Comparison of ENCODE assay signal across 8 cellular contexts in genomic region chr15:70095387-70096214, GRCh38. TPM values are rescaled to one million over a fixed set of nuclear protein-coding genes. Genes with fewer than 3 reads are reported as not detected.
DNase-seq lines count a peak whose midpoint lies in the region; ATAC-seq and TF ChIP-seq lines count a peak whose summit lies in the region.

No MANE protein-coding gene starts in this region.

- peaks cover 0 to 48% (median 0%) of the 10 kb centered on the region in 11 experiments; a peak in 6 of 22 replicates for H3K36me3 ChIP-seq in BLaER1 treated with 17β-estradiol and CSF1 and Interleukin-3, amounts not matched to agents 10 nM and 100 nM
- peaks cover 24% of the 10 kb centered on the region for H3K36me3 ChIP-seq in endodermal cell (ENCODE audit: control insufficient read depth, insufficient read depth, low read length)
- H3K36me3 ChIP-seq in naive thymus-derived CD4-positive, alpha-beta T cell (ENCODE audit: control insufficient read depth in 2 of 3, insufficient read depth in 3 of 3, low read length in 3 of 3) = peaks cover 0 to 30% (median 3%) of the 10 kb centered on the region in 3 experiments

- peak overlapping the region; percentile 41 to 94 (median 66) for H3K4me3 ChIP-seq in BLaER1 treated with 17β-estradiol and CSF1 and Interleukin-3, amounts not matched to agents 10 nM and 100 nM
- H3K4me3 ChIP-seq in endodermal cell (ENCODE audit: low read length) = peak overlapping the region; percentile 81
- peak overlapping the region; percentile 87 for H3K4me3 ChIP-seq in naive thymus-derived CD4-positive, alpha-beta T cell (ENCODE audit: low read length)

- peak; percentile 73 for DNase-seq in activated CD4-positive, alpha-beta T cell treated with anti-CD3 and anti-CD28 coated beads, Interleukin-2, amount 10 ng/mL, durations not matched to agents 24 days and 14 days
- DNase-seq in endodermal cell (peak; percentile 88), type B pancreatic cell (ENCODE audit: extremely low spot score, unreplicated experiment) (peak; percentile 79), SKM-1 treated with dmso at 0.1 percent for 144 hours (lab: John Stamatoyannopoulos, UW; ENCODE audit: unreplicated experiment) (no peak), NCI-H2171 treated with DMSO at 0.1 percent for 48 hours (lab: John Stamatoyannopoulos, UW) (no peak)
- DNase-seq in naive thymus-derived CD4-positive, alpha-beta T cell = peak in 7 of 9 donors; percentile 7 to 53 (median 23)

- peak overlapping the region in 5 of 11 experiments; percentile 65 to 86 (median 82); a peak in 6 of 22 replicates for H3K27ac ChIP-seq in BLaER1 treated with 17β-estradiol and CSF1 and Interleukin-3, amounts not matched to agents 10 nM and 100 nM
- peak overlapping the region; percentile 96 for H3K27ac ChIP-seq in endodermal cell (ENCODE audit: low read depth, low read length)
- peak overlapping the region; percentile 79 for H3K27ac ChIP-seq in naive thymus-derived CD4-positive, alpha-beta T cell (ENCODE audit: low read depth, low read length)

- intact Hi-C loops in activated CD4-positive, alpha-beta T cell treated with anti-CD3 and anti-CD28 coated beads, Interleukin-2, amount 10 ng/mL, durations not matched to agents 24 days and 14 days (cut with micrococcal nuclease) = loop anchor here (2.0 to 10.0 kb wide), 4 partner anchors 162 to 931 kb away; partner anchors contain the start of gene GLCE
- intact Hi-C loops in naive thymus-derived CD4-positive, alpha-beta T cell (cut with micrococcal nuclease) = loop anchor here (1.0 to 5.0 kb wide), 6 partner anchors 15 to 1818 kb away; partner anchors contain the start of genes ANP32A (in 1 of the 2) and FEM1B (in 1 of the 2)

- peaks cover 52 to 71% (median 60%) of the 10 kb centered on the region in 10 experiments for H3K4me1 ChIP-seq in BLaER1 treated with 17β-estradiol and CSF1 and Interleukin-3, amounts not matched to agents 10 nM and 100 nM
- H3K4me1 ChIP-seq in endodermal cell (ENCODE audit: control insufficient read depth, insufficient read depth, low read length) = peaks cover 29% of the 10 kb centered on the region
- peaks cover 49 to 58% of the 10 kb centered on the region in 2 donors for H3K4me1 ChIP-seq in naive thymus-derived CD4-positive, alpha-beta T cell (ENCODE audit: control insufficient read depth in 2 of 2, insufficient read depth in 2 of 2, low read length in 2 of 2)

- H3K27me3 Mint-ChIP-seq in IgD-negative memory B cell (peaks cover 3% of the 10 kb centered on the region), endodermal cell (ENCODE audit: insufficient read depth) (no peaks in the 10 kb centered on the region), type B pancreatic cell (no peaks in the 10 kb centered on the region)
- H3K27me3 Mint-ChIP-seq in activated CD4-positive, alpha-beta T cell treated with anti-CD3 and anti-CD28 coated beads, Interleukin-2, amount 10 ng/mL, durations not matched to agents 24 days and 14 days = peaks cover 3% of the 10 kb centered on the region
- peaks cover 0 to 10% (median 0%) of the 10 kb centered on the region in 5 donors for H3K27me3 Mint-ChIP-seq in naive thymus-derived CD4-positive, alpha-beta T cell

- H3K9ac ChIP-seq in BLaER1 treated with 17β-estradiol and CSF1 and Interleukin-3, amounts not matched to agents 10 nM and 100 nM = peak overlapping the region in 9 of 11 experiments; percentile 11 to 90 (median 73); a peak in 12 of 22 replicates
- H3K9ac ChIP-seq in endodermal cell (ENCODE audit: extremely low read depth, low read length, poor library complexity, severe bottlenecking) = peak overlapping the region; percentile 94

- H3K36me3 Mint-ChIP-seq in IgD-negative memory B cell = peaks cover 7% of the 10 kb centered on the region
- peaks cover 55% of the 10 kb centered on the region for H3K36me3 Mint-ChIP-seq in activated CD4-positive, alpha-beta T cell treated with anti-CD3 and anti-CD28 coated beads, Interleukin-2, amount 10 ng/mL, durations not matched to agents 24 days and 14 days (ENCODE audit: low read depth)
- peaks cover 7% of the 10 kb centered on the region for H3K36me3 Mint-ChIP-seq in endodermal cell (ENCODE audit: low read depth)
- H3K36me3 Mint-ChIP-seq in naive thymus-derived CD4-positive, alpha-beta T cell = peaks cover 4 to 33% (median 8%) of the 10 kb centered on the region in 5 donors
- peaks cover 22% of the 10 kb centered on the region for H3K36me3 Mint-ChIP-seq in type B pancreatic cell

- peaks cover 37 to 45% (median 41%) of the 10 kb centered on the region in 3 donors for H3K4me1 Mint-ChIP-seq in IgD-negative memory B cell
- peaks cover 53% of the 10 kb centered on the region for H3K4me1 Mint-ChIP-seq in activated CD4-positive, alpha-beta T cell treated with anti-CD3 and anti-CD28 coated beads, Interleukin-2, amount 10 ng/mL, durations not matched to agents 24 days and 14 days
- peaks cover 48% of the 10 kb centered on the region for H3K4me1 Mint-ChIP-seq in endodermal cell
- peaks cover 50 to 68% (median 55%) of the 10 kb centered on the region in 7 donors for H3K4me1 Mint-ChIP-seq in naive thymus-derived CD4-positive, alpha-beta T cell
- peaks cover 44% of the 10 kb centered on the region for H3K4me1 Mint-ChIP-seq in type B pancreatic cell (ENCODE audit: unreplicated experiment)

- H3K4me3 Mint-ChIP-seq in IgD-negative memory B cell (peak overlapping the region; percentile 95 to 99 (median 96)), endodermal cell (peak overlapping the region; percentile 97), type B pancreatic cell (peak overlapping the region; percentile 97)
- H3K4me3 Mint-ChIP-seq in activated CD4-positive, alpha-beta T cell treated with anti-CD3 and anti-CD28 coated beads, Interleukin-2, amount 10 ng/mL, durations not matched to agents 24 days and 14 days = peak overlapping the region; percentile 100
- peak overlapping the region; percentile 91 to 100 (median 99) for H3K4me3 Mint-ChIP-seq in naive thymus-derived CD4-positive, alpha-beta T cell

- H4K20me1 ChIP-seq in BLaER1 treated with 17β-estradiol and CSF1 and Interleukin-3, amounts not matched to agents 10 nM and 100 nM = peaks cover 34 to 70% (median 58%) of the 10 kb centered on the region in 11 experiments

- POLR2A ChIA-PET in naive thymus-derived CD4-positive, alpha-beta T cell (lab: Charles Lee) = interaction anchor here (0.7 to 6.9 kb wide), 10 partner anchors 8 to 397 kb away, joined by 3 to 61 read pairs (median 3); no protein-coding TSS in a partner anchor

- peak; percentile 52 for TF ChIP-seq CTCF in endodermal cell (conservative IDR thresholded peaks at IDR 0.05)
- TF ChIP-seq CTCF in type B pancreatic cell (conservative IDR thresholded peaks at IDR 0.05) = peak; percentile 49

- peaks cover 53 to 100% (median 97%) of the 10 kb centered on the region in 11 experiments for H3K27me3 ChIP-seq in BLaER1 treated with 17β-estradiol and CSF1 and Interleukin-3, amounts not matched to agents 10 nM and 100 nM
- H3K27me3 ChIP-seq in endodermal cell (ENCODE audit: control insufficient read depth, insufficient read depth, low read length, poor library complexity, severe bottlenecking) = no peaks in the 10 kb centered on the region
- H3K27me3 ChIP-seq in naive thymus-derived CD4-positive, alpha-beta T cell (ENCODE audit: control insufficient read depth in 2 of 2, insufficient read depth in 2 of 2, low read length in 2 of 2) = no peaks in the 10 kb centered on the region

- CTCF ChIA-PET in naive thymus-derived CD4-positive, alpha-beta T cell (lab: Charles Lee) = interaction anchor here (0.7 to 1.9 kb wide), 5 partner anchors 174 to 501 kb away, joined by 3 to 4 read pairs (median 4); no protein-coding TSS in a partner anchor

- WGBS in endodermal cell (ENCODE audit: insufficient coverage in 1 of 2, insufficient read length in 1 of 2), 2 experiments = 1% methylated on average over 27 to 65 of the region's 67 CpGs

- no peaks in the 10 kb centered on the region for H3K9me3 Mint-ChIP-seq in IgD-negative memory B cell
- no peaks in the 10 kb centered on the region for H3K9me3 Mint-ChIP-seq in activated CD4-positive, alpha-beta T cell treated with anti-CD3 and anti-CD28 coated beads, Interleukin-2, amount 10 ng/mL, durations not matched to agents 24 days and 14 days
- H3K9me3 Mint-ChIP-seq in endodermal cell = no peaks in the 10 kb centered on the region
- H3K9me3 Mint-ChIP-seq in naive thymus-derived CD4-positive, alpha-beta T cell = peaks cover 0 to 7% (median 0%) of the 10 kb centered on the region in 11 donors
- no peaks in the 10 kb centered on the region for H3K9me3 Mint-ChIP-seq in type B pancreatic cell

- ATAC-seq in naive thymus-derived CD4-positive, alpha-beta T cell = no peak

- H3K27ac Mint-ChIP-seq in IgD-negative memory B cell = peak overlapping the region; percentile 73 to 93 (median 87)
- peak overlapping the region; percentile 51 for H3K27ac Mint-ChIP-seq in activated CD4-positive, alpha-beta T cell treated with anti-CD3 and anti-CD28 coated beads, Interleukin-2, amount 10 ng/mL, durations not matched to agents 24 days and 14 days
- H3K27ac Mint-ChIP-seq in endodermal cell = no peak overlapping the region
- peak overlapping the region in 8 of 9 donors; percentile 73 to 98 (median 92) for H3K27ac Mint-ChIP-seq in naive thymus-derived CD4-positive, alpha-beta T cell
- peak overlapping the region; percentile 95 for H3K27ac Mint-ChIP-seq in type B pancreatic cell

- no peaks in the 10 kb centered on the region for H3K9me3 ChIP-seq in BLaER1 treated with 17β-estradiol and CSF1 and Interleukin-3, amounts not matched to agents 10 nM and 100 nM (replicated peaks in 1 of 11)
- no peaks in the 10 kb centered on the region for H3K9me3 ChIP-seq in endodermal cell (ENCODE audit: control insufficient read depth, low read length)
- no peaks in the 10 kb centered on the region for H3K9me3 ChIP-seq in naive thymus-derived CD4-positive, alpha-beta T cell (ENCODE audit: control insufficient read depth in 2 of 3, low read length in 3 of 3)

- peak overlapping the region; percentile 93 to 100 (median 99) for H3K4me2 ChIP-seq in BLaER1 treated with 17β-estradiol and CSF1 and Interleukin-3, amounts not matched to agents 10 nM and 100 nM

RNA-seq across cellular contexts. Expression of gene TLE3, which starts 2.1 kb away (rescaled TPM):
- polyA plus RNA-seq in IgD-negative memory B cell = 88.7 TPM
- total RNA-seq in activated CD4-positive, alpha-beta T cell treated with anti-CD3 and anti-CD28 coated beads, Interleukin-2, amount 10 ng/mL, durations not matched to agents 24 days and 14 days = 111 and 118 TPM in 2 replicates
- total RNA-seq in endodermal cell (10 to 100 TPM; 66.5 to 81.1 TPM), type B pancreatic cell (ENCODE audit: low replicate concordance) (109 and 185 TPM in 2 replicates)
- polyA plus RNA-seq in endodermal cell (2013, experiment 1 of 2) = 51.9 TPM
- 48.9 TPM for polyA plus RNA-seq in endodermal cell (2013, experiment 2 of 2)
- total RNA-seq in naive thymus-derived CD4-positive, alpha-beta T cell = 100 to 1,000 TPM in 4 of 5 experiments, 10 to 100 TPM in 1; 84.5 to 183 (median 120) TPM
- polyA plus RNA-seq in naive thymus-derived CD4-positive, alpha-beta T cell = 10 to 100 TPM; 15.2 to 41.4 TPM

Comparison
In these comparisons a context has a peak if more than half of its experiments do, and no peak if none do; other contexts are left out.
1. DNase-seq: peak in activated CD4-positive, alpha-beta T cell treated with anti-CD3 and anti-CD28 coated beads, Interleukin-2, amount 10 ng/mL, durations not matched to agents 24 days and 14 days (single experiment), endodermal cell (single experiment), naive thymus-derived CD4-positive, alpha-beta T cell (7 of 9) and type B pancreatic cell (single experiment); none in SKM-1 treated with dmso at 0.1 percent for 144 hours (single experiment) and NCI-H2171 treated with DMSO at 0.1 percent for 48 hours (single experiment).
2. Peak in every context shown above with its lines, with median percentiles within 50 percentile points of each other: H3K4me3 ChIP-seq and H3K4me3 Mint-ChIP-seq.